ENCODE assay signal across 36 cellular contexts in genomic region chr12:48180424-48180823, GRCh38. TPM values are rescaled to one million over a fixed set of nuclear protein-coding genes. Genes with fewer than 3 reads are reported as not detected.
"Had no signal": no experiment of that assay in that cellular context is flagged by ENCODE, and none has a peak within 500 bp of the region (broad histone marks: within the 10 kb centered on the region; RNA-seq: fewer than 3 reads in every experiment).

No MANE protein-coding gene starts in this region.

- H3K27me3 ChIP-seq: adrenal gland had no signal

- H3K4me3 ChIP-seq: adrenal gland, body of pancreas, esophagus squamous epithelium, gastroesophageal sphincter, heart right ventricle had no signal

- DNase-seq: activated CD4-positive, alpha-beta memory T cell treated with anti-CD3 and anti-CD28 coated beads for 36 hours; activated CD4-positive, alpha-beta T cell treated with anti-CD3 and anti-CD28 coated beads for 36 hours; activated CD4-positive, alpha-beta T cell treated with anti-CD3 and anti-CD28 coated beads, Interleukin-2, amount 10 ng/mL, durations not matched to agents 24 days and 14 days; activated CD4-positive, CD25-positive, alpha-beta regulatory T cell; activated CD4-positive, CD25-positive, alpha-beta regulatory T cell treated with anti-CD3 and anti-CD28 coated beads, Interleukin-2, amount 50 U/mL, for 72 hours; activated CD8-positive, alpha-beta memory T cell treated with anti-CD3 and anti-CD28 coated beads for 24 hours; activated gamma-delta T cell; activated naive CD4-positive, alpha-beta T cell treated with anti-CD3 and anti-CD28 coated beads, Interleukin-2, amount 50 U/mL, for 16 hours; activated naive CD4-positive, alpha-beta T cell treated with Interleukin-2 at 50 U/mL for 16 hours; activated naive CD8-positive, alpha-beta T cell treated with anti-CD3 and anti-CD28 coated beads for 36 hours; activated naive CD8-positive, alpha-beta T cell treated with anti-CD3 and anti-CD28 coated beads, Interleukin-2, amount 50 U/mL, for 24 hours; activated T-cell treated with anti-CD3 and anti-CD28 coated beads, Interleukin-2, amount 50 U/mL, for 48 hours; adrenal gland; amygdala; aorta; body of pancreas; caudate nucleus; cortex of kidney; dermis blood vessel endothelial cell; effector CD8-positive, alpha-beta T cell; esophagus squamous epithelium; foreskin melanocyte; heart right ventricle; T-helper 1 cell; T-helper 17 cell; T1000; WERI-Rb-1 had no signal

- H3K9me3 ChIP-seq: adrenal gland, body of pancreas, esophagus squamous epithelium, gastroesophageal sphincter, heart right ventricle had no signal

- H3K4me3 Mint-ChIP-seq: activated CD4-positive, alpha-beta memory T cell treated with anti-CD3 and anti-CD28 coated beads for 36 hours; activated CD4-positive, alpha-beta T cell treated with anti-CD3 and anti-CD28 coated beads for 36 hours; activated CD4-positive, alpha-beta T cell treated with anti-CD3 and anti-CD28 coated beads, Interleukin-2, amount 10 ng/mL, durations not matched to agents 24 days and 14 days; activated naive CD8-positive, alpha-beta T cell treated with anti-CD3 and anti-CD28 coated beads for 36 hours; activated naive CD8-positive, alpha-beta T cell treated with anti-CD3 and anti-CD28 coated beads, Interleukin-2, amount 50 U/mL, for 24 hours; T-helper 17 cell; T-helper 2 cell treated with Interferon-gamma antibody and Interleukin-4, amounts not matched to agents 5 μg/mL and 100 μg/mL, for 36 hours had no signal

- H3K27ac Mint-ChIP-seq: activated CD4-positive, alpha-beta memory T cell treated with anti-CD3 and anti-CD28 coated beads for 36 hours; activated CD4-positive, alpha-beta T cell treated with anti-CD3 and anti-CD28 coated beads for 36 hours; activated CD4-positive, alpha-beta T cell treated with anti-CD3 and anti-CD28 coated beads, Interleukin-2, amount 10 ng/mL, durations not matched to agents 24 days and 14 days; activated naive CD8-positive, alpha-beta T cell treated with anti-CD3 and anti-CD28 coated beads for 36 hours; activated naive CD8-positive, alpha-beta T cell treated with anti-CD3 and anti-CD28 coated beads, Interleukin-2, amount 50 U/mL, for 24 hours; T-helper 2 cell treated with Interferon-gamma antibody and Interleukin-4, amounts not matched to agents 5 μg/mL and 100 μg/mL, for 36 hours had no signal

- H3K27ac ChIP-seq: adrenal gland, body of pancreas, epithelial cell of prostate, esophagus squamous epithelium, gastroesophageal sphincter, WERI-Rb-1 had no signal

- ATAC-seq: activated CD4-positive, alpha-beta T cell treated with anti-CD3 and anti-CD28 coated beads for 36 hours; activated naive CD8-positive, alpha-beta T cell treated with anti-CD3 and anti-CD28 coated beads, Interleukin-2, amount 50 U/mL, for 24 hours; body of pancreas; gastroesophageal sphincter; T-helper 17 cell had no signal

- H3K36me3 Mint-ChIP-seq: activated CD4-positive, alpha-beta memory T cell treated with anti-CD3 and anti-CD28 coated beads for 36 hours; activated naive CD8-positive, alpha-beta T cell treated with anti-CD3 and anti-CD28 coated beads for 36 hours had no signal

- H3K9me3 Mint-ChIP-seq: activated CD4-positive, alpha-beta memory T cell treated with anti-CD3 and anti-CD28 coated beads for 36 hours; activated CD4-positive, alpha-beta T cell treated with anti-CD3 and anti-CD28 coated beads, Interleukin-2, amount 10 ng/mL, durations not matched to agents 24 days and 14 days; activated naive CD8-positive, alpha-beta T cell treated with anti-CD3 and anti-CD28 coated beads for 36 hours; activated naive CD8-positive, alpha-beta T cell treated with anti-CD3 and anti-CD28 coated beads, Interleukin-2, amount 50 U/mL, for 24 hours; T-helper 2 cell treated with Interferon-gamma antibody and Interleukin-4, amounts not matched to agents 5 μg/mL and 100 μg/mL, for 36 hours had no signal

- H3K36me3 ChIP-seq: adrenal gland, esophagus squamous epithelium, gastroesophageal sphincter, heart right ventricle, WERI-Rb-1 had no signal

RNA-seq across cellular contexts. Expression of gene CCDC184, which starts 3.0 kb away (rescaled TPM):
- total RNA-seq: dermis blood vessel endothelial cell had no signal

RNA-seq across cellular contexts. Expression of gene OR10AD1, which starts 22.7 kb away (rescaled TPM):
- total RNA-seq: activated CD4-positive, alpha-beta memory T cell treated with anti-CD3 and anti-CD28 coated beads for 36 hours; activated CD4-positive, alpha-beta T cell treated with anti-CD3 and anti-CD28 coated beads for 36 hours; activated CD4-positive, alpha-beta T cell treated with anti-CD3 and anti-CD28 coated beads, Interleukin-2, amount 10 ng/mL, durations not matched to agents 24 days and 14 days; activated naive CD8-positive, alpha-beta T cell treated with anti-CD3 and anti-CD28 coated beads for 36 hours; adrenal gland; aorta; body of pancreas; chondrocyte; dermis blood vessel endothelial cell; endothelial cell of umbilical vein; esophagus squamous epithelium; fibroblast of lung; fibroblast of villous mesenchyme; gastroesophageal sphincter; glomerular endothelial cell; heart right ventricle; T-helper 17 cell had no signal
- polyA plus RNA-seq: aorta, endothelial cell of umbilical vein, esophagus, fibroblast of lung, heart right ventricle had no signal
